In genomic region chr2:233047206-233047605, GRCh38 we compare ENCODE assay signal across 28 cellular contexts. TPM values are rescaled to one million over a fixed set of nuclear protein-coding genes. Genes with fewer than 3 reads are reported as not detected.
"Had no signal": no experiment of that assay in that cellular context is flagged by ENCODE, and none has a peak within 500 bp of the region (broad histone marks: within the 10 kb centered on the region; RNA-seq: fewer than 3 reads in every experiment).

No MANE protein-coding gene starts in this region.

- H3K9me3 ChIP-seq: colonic mucosa, esophagus squamous epithelium, heart right ventricle, lower lobe of right lung, ovary, right lobe of liver, suprapubic skin, transverse colon, vagina had no signal

- H3K4me3 Mint-ChIP-seq: effector memory CD8-positive, alpha-beta T cell; immature natural killer cell; stimulated activated naive CD8-positive, alpha-beta T cell treated with anti-CD3 and anti-CD28 coated beads, Interleukin-15, amount 100 ng/mL, for 72 hours had no signal

- H3K36me3 ChIP-seq: colonic mucosa, esophagus squamous epithelium, heart right ventricle, lower lobe of right lung, ovary, right lobe of liver, suprapubic skin, transverse colon, vagina had no signal

- DNase-seq: colonic mucosa; dermis blood vessel endothelial cell; effector memory CD8-positive, alpha-beta T cell; erythroblast; esophagus squamous epithelium; foreskin melanocyte; glutamatergic neuron; heart right ventricle; immature natural killer cell; left ventricle myocardium superior; lower lobe of right lung; natural killer cell; ovary; retina; right lobe of liver; stimulated activated CD4-positive, alpha-beta T cell treated with anti-CD3 and anti-CD28 coated beads, Interleukin-15, amount 100 ng/mL, for 24 hours; stimulated activated CD4-positive, alpha-beta T cell treated with anti-CD3 and anti-CD28 coated beads, Interleukin-2, amount 100 ng/mL, for 48 hours; stimulated activated naive CD4-positive, alpha-beta T cell; stimulated activated naive CD8-positive, alpha-beta T cell treated with anti-CD3 and anti-CD28 coated beads, Interleukin-15, amount 100 ng/mL, for 72 hours; transverse colon had no signal

- H3K27me3 ChIP-seq: colonic mucosa, ovary, right lobe of liver, suprapubic skin, transverse colon, vagina had no signal

- H3K27ac Mint-ChIP-seq: natural killer cell; stimulated activated naive CD8-positive, alpha-beta T cell treated with anti-CD3 and anti-CD28 coated beads, Interleukin-15, amount 100 ng/mL, for 72 hours had no signal

- ATAC-seq: effector memory CD8-positive, alpha-beta T cell; heart right ventricle; left ventricle myocardium superior; lower lobe of right lung; natural killer cell; right lobe of liver; stimulated activated naive CD8-positive, alpha-beta T cell treated with anti-CD3 and anti-CD28 coated beads, Interleukin-15, amount 100 ng/mL, for 72 hours had no signal

- H3K36me3 Mint-ChIP-seq: immature natural killer cell, natural killer cell had no signal

- H3K27ac ChIP-seq: colonic mucosa, esophagus squamous epithelium, heart right ventricle, lower lobe of right lung, ovary, right lobe of liver, transverse colon, vagina had no signal

- H3K4me1 ChIP-seq: colonic mucosa, transverse colon had no signal

- H3K9me3 Mint-ChIP-seq: effector memory CD8-positive, alpha-beta T cell; immature natural killer cell; natural killer cell; stimulated activated naive CD8-positive, alpha-beta T cell treated with anti-CD3 and anti-CD28 coated beads, Interleukin-15, amount 100 ng/mL, for 72 hours had no signal

- H3K4me1 Mint-ChIP-seq: stimulated activated naive CD8-positive, alpha-beta T cell treated with anti-CD3 and anti-CD28 coated beads, Interleukin-15, amount 100 ng/mL, for 72 hours had no signal

- H3K4me3 ChIP-seq: colonic mucosa, esophagus squamous epithelium, heart right ventricle, lower lobe of right lung, ovary, right lobe of liver, suprapubic skin, transverse colon, vagina had no signal

RNA-seq across cellular contexts. Expression of gene NEU2, which starts 14.7 kb away (rescaled TPM):
- total RNA-seq: chondrocyte, colonic mucosa, dermis blood vessel endothelial cell, esophagus squamous epithelium, heart right ventricle, left ventricle myocardium superior, lower lobe of right lung, mononuclear cell, natural killer cell, occipital lobe, ovary, pulmonary artery endothelial cell, right lobe of liver, skeletal muscle tissue, ureter, vagina had no signal

RNA-seq across cellular contexts. Expression of gene NGEF, which starts 34.1 kb away (rescaled TPM):
- total RNA-seq: left ventricle myocardium superior, natural killer cell had no signal
